In genomic region chr19:8148410-8149231, GRCh38 we compare ENCODE assay signal across 7 cellular contexts. TPM values are rescaled to one million over a fixed set of nuclear protein-coding genes. Genes with fewer than 3 reads are reported as not detected.
DNase-seq lines count a peak whose midpoint lies in the region; ATAC-seq, FAIRE-seq and TF ChIP-seq lines count a peak whose summit lies in the region.

No MANE protein-coding gene starts in this region.

- no peak for TF ChIP-seq POLR2A in GM12892 (IDR thresholded peaks at IDR 0.05; ENCODE audit: low read depth, low read length)

- FAIRE-seq in GM12892 (lab: Jason Lieb, UNC), result no peak
- no peak for FAIRE-seq in pancreas (lab: Jason Lieb, UNC)

- H3K36me3 ChIP-seq in ectodermal cell (ENCODE audit: control insufficient read depth, insufficient read depth, low read length) (no peaks in the 10 kb centered on the region), pancreas (no peaks in the 10 kb centered on the region)

- 4 to 5% methylated on average over 44 to 46 of the region's 46 CpGs for WGBS in ectodermal cell, 2 experiments
- WGBS in pancreas, 2 donors, result 9 to 12% methylated on average over 34 to 46 of the region's 46 CpGs

- H3K4me3 ChIP-seq in ectodermal cell (ENCODE audit: insufficient read depth, low read depth, low read length) (peak overlapping the region; percentile 72), pancreas (peak overlapping the region in 3 of 4 donors; percentile 5 to 50 (median 34))

- no peaks in the 10 kb centered on the region for H3K9me3 ChIP-seq in ectodermal cell (ENCODE audit: control insufficient read depth, low read length)
- no peaks in the 10 kb centered on the region for H3K9me3 ChIP-seq in pancreas

- intact Hi-C loops in pancreas (cut with DNase I), result no loop called here

- H3K27ac ChIP-seq in ectodermal cell (ENCODE audit: insufficient read depth, low read depth, low read length, poor library complexity, severe bottlenecking) (peak overlapping the region; percentile 93), pancreas (no peak overlapping the region)

- peaks cover 14% of the 10 kb centered on the region for H3K4me1 ChIP-seq in ectodermal cell (ENCODE audit: control insufficient read depth, insufficient read depth, low read length)
- H3K4me1 ChIP-seq in pancreas, result peaks cover 0 to 6% (median 3%) of the 10 kb centered on the region in 3 donors

- TF ChIP-seq CTCF in pancreas (IDR thresholded peaks at IDR 0.05), result no peak

- DNase-seq in GM12892 (ENCODE audit: insufficient read length) (peak; percentile 25), NCI-H1105 treated with DMSO at 0.1 percent for 48 hours (lab: John Stamatoyannopoulos, UW) (peak; percentile 59), pancreas (peak in 2 of 6 donors; percentile 56 to 73), T-helper 1 cell (no peak), kidney glomerular epithelial cell (lab: John Stamatoyannopoulos, UW) (no peak), GM19238 (ENCODE audit: insufficient read length, low spot score) (no peak)

- H3K27me3 ChIP-seq in ectodermal cell (ENCODE audit: control insufficient read depth, insufficient read depth, low read length, poor library complexity, severe bottlenecking) (no peaks in the 10 kb centered on the region), pancreas (no peaks in the 10 kb centered on the region)

- ATAC-seq in pancreas, result peak in 3 of 4 donors; percentile 20 to 49 (median 34)

RNA-seq across cellular contexts. Expression of gene FBN3, which starts 0.8 kb away (rescaled TPM):
- 0.02 TPM for polyA plus RNA-seq in GM12892 (2012; ENCODE audit: missing spikeins)
- polyA plus RNA-seq in ectodermal cell (2013, experiment 1 of 4), result 46.1 TPM
- polyA plus RNA-seq in ectodermal cell (2013, experiment 2 of 4), result 65.2 TPM
- polyA plus RNA-seq in ectodermal cell (2013, experiment 3 of 4), result 37.6 TPM
- 45.3 TPM for polyA plus RNA-seq in ectodermal cell (2013, experiment 4 of 4)
- under 1 TPM in 4 of 6 donors, not detected in 2; under 0.01 to 0.20 (median 0.06) TPM for total RNA-seq in pancreas
- under 1 TPM; 0.02 to 0.04 TPM for polyA plus RNA-seq in pancreas

Comparison
In these comparisons a context has a peak if more than half of its experiments do, and no peak if none do; other contexts are left out.
1. DNase-seq: peak in GM12892 (single experiment) and NCI-H1105 treated with DMSO at 0.1 percent for 48 hours (single experiment); none in T-helper 1 cell (0 of 5), kidney glomerular epithelial cell (single experiment) and GM19238 (single experiment).